8 cellular contexts compared by ENCODE assay signal in the genomic region with DNA sequence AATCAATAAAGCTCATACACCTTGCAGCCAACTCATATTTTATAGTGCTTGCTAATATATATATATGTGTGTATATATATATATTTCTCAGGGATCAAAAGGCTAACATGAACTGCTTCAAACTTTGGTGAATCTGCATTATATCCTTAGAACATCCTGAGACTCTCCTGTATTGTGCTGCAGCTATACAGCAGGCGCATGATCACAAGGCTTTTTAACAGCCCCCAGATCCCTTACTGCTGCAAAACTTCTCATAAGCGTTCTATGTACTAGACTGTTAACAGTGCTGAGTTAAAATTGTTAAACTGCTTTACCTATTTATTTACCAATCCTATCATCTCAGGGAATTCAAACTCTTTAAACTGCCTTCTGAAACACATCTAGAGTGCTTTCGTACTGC. TPM values are rescaled to one million over a fixed set of nuclear protein-coding genes. Genes with fewer than 3 reads are reported as not detected.
DNase-seq lines count a peak whose midpoint lies in the region; ATAC-seq, FAIRE-seq and TF ChIP-seq lines count a peak whose summit lies in the region.

No MANE protein-coding gene starts in this region.

- FAIRE-seq in astrocyte (lab: Jason Lieb, UNC), result no peak

- peak overlapping the region; percentile 87 for H3K27ac Mint-ChIP-seq in astrocyte (ENCODE audit: unreplicated experiment)

- peaks cover 12% of the 10 kb centered on the region for H3K4me1 ChIP-seq in HUES48 (ENCODE audit: control insufficient read depth, insufficient read depth, low read length)
- H3K4me1 ChIP-seq in astrocyte (ENCODE audit: insufficient read depth, low read length), result peaks cover 9% of the 10 kb centered on the region
- H3K4me1 ChIP-seq in lower lobe of right lung, result peaks cover 45% of the 10 kb centered on the region
- H3K4me1 ChIP-seq in aorta (ENCODE audit: control insufficient read depth in 1 of 2, insufficient read depth in 2 of 2, low read length in 2 of 2), result peaks cover 2 to 3% of the 10 kb centered on the region in 2 donors

- intact Hi-C loops in lower lobe of right lung (cut with DNase I) (no loop called here), aorta (cut with DNase I) (loop anchor here in 1 of 2 donors (5.0 to 10.0 kb wide), 3 partner anchors 35 to 287 kb away; partner anchors contain the start of genes ITGA2B and UBTF)

- CTCF ChIA-PET in AG04450 (lab: Charles Lee) (no interaction called here), GM10248 (lab: Yijun Ruan, JAX) (no interaction called here)

- H3K27ac ChIP-seq in AG04450 (ENCODE audit: low read depth, low read length), result no peak overlapping the region
- peak overlapping the region; percentile 98 for H3K27ac ChIP-seq in HUES48 (ENCODE audit: low read depth, low read length)
- H3K27ac ChIP-seq in astrocyte (ENCODE audit: low read depth, low read length), result peak overlapping the region; percentile 95
- H3K27ac ChIP-seq in lower lobe of right lung, result no peak overlapping the region
- no peak overlapping the region for H3K27ac ChIP-seq in aorta (ENCODE audit: low read depth in 1 of 2, low read length in 2 of 2)

- H3K4me3 ChIP-seq in AG04450 (ENCODE audit: low read depth, low read length), result peak overlapping the region; percentile 94
- H3K4me3 ChIP-seq in HUES48 (ENCODE audit: low read depth, low read length), result peak overlapping the region; percentile 90
- peak overlapping the region; percentile 87 for H3K4me3 ChIP-seq in astrocyte (ENCODE audit: insufficient read depth, low read depth, low read length)
- peak overlapping the region; percentile 94 for H3K4me3 ChIP-seq in lower lobe of right lung
- H3K4me3 ChIP-seq in aorta (ENCODE audit: low read length in 2 of 2), result peak overlapping the region; percentile 83 to 99

- H2AFZ ChIP-seq in astrocyte (ENCODE audit: low read depth, low read length), result no peak overlapping the region

- H3K4me1 Mint-ChIP-seq in astrocyte (ENCODE audit: low read depth, unreplicated experiment), result peaks cover 20% of the 10 kb centered on the region

- H4K20me1 ChIP-seq in astrocyte (ENCODE audit: insufficient read depth, low read length), result peaks cover 55% of the 10 kb centered on the region

- H3K4me2 ChIP-seq in astrocyte (ENCODE audit: low read length), result peak overlapping the region; percentile 96

- H3K4me3 Mint-ChIP-seq in astrocyte (ENCODE audit: unreplicated experiment), result peak overlapping the region; percentile 96

- no peak for DNase-seq in AG04450 (ENCODE audit: low read depth, low spot score)
- peak; percentile 16 for DNase-seq in astrocyte (ENCODE audit: low read depth)
- no peak for DNase-seq in lower lobe of right lung
- DNase-seq in aorta, result no peak
- no peak for DNase-seq in midbrain (lab: John Stamatoyannopoulos, UW)
- DNase-seq in GM10248 (ENCODE audit: extremely low spot score), result no peak

- H3K36me3 ChIP-seq in HUES48 (ENCODE audit: control insufficient read depth, insufficient read depth, low read length) (no peaks in the 10 kb centered on the region; the same call in 1 of the 2 replicates), astrocyte (ENCODE audit: insufficient read depth, low read length) (no peaks in the 10 kb centered on the region), lower lobe of right lung (no peaks in the 10 kb centered on the region), aorta (ENCODE audit: control insufficient read depth in 1 of 2, insufficient read depth in 2 of 2, low read length in 1 of 2) (no peaks in the 10 kb centered on the region)

- POLR2A ChIA-PET in AG04450 (lab: Yijun Ruan, JAX), result no interaction called here
- POLR2A ChIA-PET in GM10248 (lab: Yijun Ruan, JAX), result interaction anchor here (0.8 kb wide), 1 partner anchor 154 kb away, joined by 6 read pairs; no protein-coding TSS in a partner anchor

- no peaks in the 10 kb centered on the region for H3K27me3 Mint-ChIP-seq in astrocyte (ENCODE audit: low read depth, unreplicated experiment)

- ATAC-seq in lower lobe of right lung (no peak), aorta (ENCODE audit: low FRiP score) (no peak), GM19455 (IDR thresholded peaks at IDR 0.05; ENCODE audit: unreplicated experiment) (no peak)

- peaks cover 69% of the 10 kb centered on the region for H3K79me2 ChIP-seq in astrocyte (ENCODE audit: insufficient read depth, low read length)

- TF ChIP-seq CTCF in AG04450 (IDR thresholded peaks at IDR 0.05; ENCODE audit: low read depth, low read length), result no peak
- no peak for TF ChIP-seq CTCF in astrocyte (IDR thresholded peaks at IDR 0.05; ENCODE audit: insufficient read depth, low read depth, low read length)
- no peak for TF ChIP-seq CTCF in lower lobe of right lung (IDR thresholded peaks at IDR 0.05)
- no peak for TF ChIP-seq CTCF in GM10248 (IDR thresholded peaks at IDR 0.05; ENCODE audit: control extremely low read depth, extremely low read depth, low read depth, missing control alignments)

- no peaks in the 10 kb centered on the region for H3K9me3 Mint-ChIP-seq in astrocyte (ENCODE audit: unreplicated experiment)

- H3K9ac ChIP-seq in HUES48 (ENCODE audit: low read depth, low read length) (peak overlapping the region; percentile 98), astrocyte (ENCODE audit: low read length) (peak overlapping the region; percentile 99)

- H3K9me3 ChIP-seq in AG04450 (ENCODE audit: control insufficient read depth, insufficient read depth, low read length) (no peaks in the 10 kb centered on the region; the same call in 1 of the 2 replicates), HUES48 (ENCODE audit: control insufficient read depth, insufficient read depth, low read length) (no peaks in the 10 kb centered on the region), astrocyte (ENCODE audit: insufficient read depth, low read depth, low read length) (no peaks in the 10 kb centered on the region), lower lobe of right lung (no peaks in the 10 kb centered on the region), aorta (ENCODE audit: control insufficient read depth, low read length) (no peaks in the 10 kb centered on the region)

- H3K36me3 Mint-ChIP-seq in astrocyte (ENCODE audit: low read depth, unreplicated experiment), result no peaks in the 10 kb centered on the region

- H3K27me3 ChIP-seq in AG04450 (ENCODE audit: control insufficient read depth, insufficient read depth, low read length), result no peaks in the 10 kb centered on the region
- H3K27me3 ChIP-seq in HUES48 (ENCODE audit: control insufficient read depth, insufficient read depth, low read length), result no peaks in the 10 kb centered on the region
- H3K27me3 ChIP-seq in astrocyte (ENCODE audit: insufficient read depth, low read length), result no peaks in the 10 kb centered on the region
- no peaks in the 10 kb centered on the region for H3K27me3 ChIP-seq in lower lobe of right lung (ENCODE audit: low read depth)
- no peaks in the 10 kb centered on the region for H3K27me3 ChIP-seq in aorta (ENCODE audit: control insufficient read depth in 1 of 2, insufficient read depth in 2 of 2, low read length in 1 of 2)

- 10% methylated on average over 3 of the region's 3 CpGs for WGBS in aorta, 2 donors

RNA-seq across cellular contexts. Expression of gene GPATCH8, which starts 1.3 kb away (rescaled TPM):
- polyA plus RNA-seq in AG04450 (2011; rRNA removed) (16.3 and 16.4 TPM in 2 replicates), aorta (10 to 100 TPM in 1 of 2 donors, 1 to 10 TPM in 1; 4.9 to 11.8 TPM)
- polyA minus RNA-seq in AG04450 (2011; rRNA and poly(A)+ RNA removed), result 22.0 and 26.6 TPM in 2 replicates
- total RNA-seq in astrocyte (38.0 and 43.3 TPM in 2 replicates), lower lobe of right lung (48.3 TPM), aorta (10 to 100 TPM; 42.7 to 56.5 TPM)

RNA-seq across cellular contexts. Expression of gene FZD2, which starts 55.4 kb away (rescaled TPM):
- polyA plus RNA-seq in AG04450 (2011; rRNA removed), result 49.4 and 73.4 TPM in 2 replicates
- 78.2 and 94.9 TPM in 2 replicates for polyA minus RNA-seq in AG04450 (2011; rRNA and poly(A)+ RNA removed)
- 95.7 and 97.6 TPM in 2 replicates for total RNA-seq in astrocyte
- total RNA-seq in lower lobe of right lung, result 7.4 TPM
- 10 to 100 TPM in 1 of 2 donors, 1 to 10 TPM in 1; 7.4 to 22.1 TPM for total RNA-seq in aorta
- polyA plus RNA-seq in aorta, result 1 to 10 TPM; 3.9 to 9.8 TPM

Comparison
In these comparisons a context has a peak if more than half of its experiments do, and no peak if none do; other contexts are left out.
1. H3K27ac ChIP-seq: peak in HUES48 (single experiment) and astrocyte (single experiment); none in AG04450 (single experiment), lower lobe of right lung (single experiment) and aorta (0 of 2).
2. Peak in every context shown above with its lines, with median percentiles within 50 percentile points of each other: H3K4me3 ChIP-seq.